Comparison of ENCODE assay signal across 28 cellular contexts in the genomic region with DNA sequence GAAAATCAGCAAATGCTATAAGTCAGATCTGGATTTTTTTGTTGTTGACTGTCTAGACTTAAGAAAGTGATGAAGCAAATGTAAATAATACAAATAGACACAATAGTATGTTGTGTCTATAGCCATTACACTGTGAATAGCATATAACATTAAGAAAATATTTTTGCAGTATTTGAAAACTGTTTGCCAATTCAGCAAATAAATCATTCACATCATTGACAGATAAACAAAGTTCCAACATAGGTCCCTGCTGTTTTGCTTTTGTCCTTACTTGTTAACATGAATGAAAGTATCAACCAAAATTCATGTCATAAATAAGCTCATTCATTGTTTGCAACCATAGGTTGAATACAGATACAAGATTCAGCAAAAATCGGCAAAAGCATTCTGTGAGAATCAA.
"Had no signal": no experiment of that assay in that cellular context is flagged by ENCODE, and none has a peak within 500 bp of the region (broad histone marks: within the 10 kb centered on the region; RNA-seq: fewer than 3 reads in every experiment).

No MANE protein-coding gene starts in this region.

- H3K4me1 ChIP-seq: colonic mucosa, esophagus muscularis mucosa, esophagus squamous epithelium, gastrocnemius medialis, gastroesophageal sphincter, heart left ventricle, heart right ventricle had no signal

- H3K27ac ChIP-seq: colonic mucosa, coronary artery, dorsolateral prefrontal cortex, epithelial cell of prostate, esophagus muscularis mucosa, esophagus squamous epithelium, foreskin keratinocyte, gastrocnemius medialis, gastroesophageal sphincter, heart left ventricle, heart right ventricle, hepatocyte had no signal

- FAIRE-seq: endometrium, endothelial cell of umbilical vein, frontal cortex had no signal

- H3K4me2 ChIP-seq: hepatocyte had no signal

- DNase-seq: colonic mucosa; cortex of kidney; dermis blood vessel endothelial cell; dorsolateral prefrontal cortex; effector CD4-positive, alpha-beta T cell; effector CD8-positive, alpha-beta T cell; effector memory CD4-positive, alpha-beta T cell; effector memory CD8-positive, alpha-beta T cell; endodermal cell; erythroblast; esophagus squamous epithelium; foreskin fibroblast; foreskin keratinocyte; foreskin melanocyte; gastrocnemius medialis; glutamatergic neuron; head of caudate nucleus; heart left ventricle; heart right ventricle had no signal

- ATAC-seq: effector memory CD8-positive, alpha-beta T cell; esophagus mucosa; foreskin keratinocyte; gastrocnemius medialis; gastroesophageal sphincter; heart left ventricle; heart right ventricle had no signal

- H3K27me3 ChIP-seq: colonic mucosa, esophagus muscularis mucosa, foreskin keratinocyte, gastrocnemius medialis, gastroesophageal sphincter, heart right ventricle, hepatocyte had no signal

- H3K9me3 ChIP-seq: colonic mucosa, esophagus muscularis mucosa, esophagus squamous epithelium, gastrocnemius medialis, gastroesophageal sphincter had no signal

- H3K4me3 ChIP-seq: colonic mucosa, coronary artery, dorsolateral prefrontal cortex, esophagus muscularis mucosa, esophagus squamous epithelium, gastrocnemius medialis, gastroesophageal sphincter, heart left ventricle, heart right ventricle, hepatocyte had no signal

- H3K79me2 ChIP-seq: hepatocyte had no signal

- H2AFZ ChIP-seq: hepatocyte had no signal

- H3K36me3 ChIP-seq: colonic mucosa, esophagus muscularis mucosa, esophagus squamous epithelium, gastrocnemius medialis, gastroesophageal sphincter, heart left ventricle, heart right ventricle had no signal
